2 cellular contexts compared by ENCODE assay signal in the genomic region with DNA sequence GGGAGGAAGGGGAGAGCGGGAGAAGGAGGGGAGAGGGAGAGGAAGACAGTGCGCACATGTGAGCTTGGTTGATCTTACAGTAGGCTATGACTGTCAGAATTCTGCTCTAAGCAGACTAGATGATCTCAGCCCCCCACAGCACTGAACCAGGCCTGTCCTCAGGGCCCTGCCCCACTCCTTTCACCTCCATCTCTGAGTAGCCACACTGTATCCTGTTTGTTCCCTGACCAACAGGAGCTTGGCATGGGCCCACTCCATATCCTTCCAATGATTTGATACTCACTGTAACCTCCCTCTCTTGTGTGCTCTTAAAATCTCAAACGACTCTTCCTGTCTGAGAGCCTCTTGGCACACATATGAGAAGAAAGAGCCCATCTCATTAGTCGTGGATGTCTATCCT.
TF ChIP-seq lines count a peak whose summit lies in the region.

No MANE protein-coding gene starts in this region.

TF ChIP-seq in SK-N-SH, 30 proteins besides CTCF, POLR2A, EP300 and RAD21 (continued from another document):
- TF ChIP-seq, protein P1, sequence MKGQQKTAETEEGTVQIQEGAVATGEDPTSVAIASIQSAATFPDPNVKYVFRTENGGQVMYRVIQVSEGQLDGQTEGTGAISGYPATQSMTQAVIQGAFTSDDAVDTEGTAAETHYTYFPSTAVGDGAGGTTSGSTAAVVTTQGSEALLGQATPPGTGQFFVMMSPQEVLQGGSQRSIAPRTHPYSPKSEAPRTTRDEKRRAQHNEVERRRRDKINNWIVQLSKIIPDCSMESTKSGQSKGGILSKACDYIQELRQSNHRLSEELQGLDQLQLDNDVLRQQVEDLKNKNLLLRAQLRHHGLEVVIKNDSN (IDR thresholded peaks at IDR 0.05; ENCODE audit: borderline replicate concordance, low read depth) = no peak
- no peak for TF ChIP-seq RCOR1 (IDR thresholded peaks at IDR 0.05; ENCODE audit: low read length)
- TF ChIP-seq FOSL2 (IDR thresholded peaks at IDR 0.05; ENCODE audit: borderline replicate concordance, low read depth) = no peak
- TF ChIP-seq FOXM1 (IDR thresholded peaks at IDR 0.05; ENCODE audit: low read depth) = no peak
- no peak for TF ChIP-seq SMC3 (IDR thresholded peaks at IDR 0.05; ENCODE audit: low read depth, low read length)
- TF ChIP-seq ELF1 (IDR thresholded peaks at IDR 0.05) = no peak
- no peak for TF ChIP-seq YY1 (IDR thresholded peaks at IDR 0.05; ENCODE audit: low read depth)
- no peak for TF ChIP-seq CHD2 (IDR thresholded peaks at IDR 0.05; ENCODE audit: low read length, partially characterized antibody)
- TF ChIP-seq TEAD4 (IDR thresholded peaks at IDR 0.05; ENCODE audit: borderline replicate concordance, insufficient read depth) = no peak
- TF ChIP-seq RXRA (IDR thresholded peaks at IDR 0.05; ENCODE audit: borderline replicate concordance, low read depth) = no peak
- TF ChIP-seq TCF12 (IDR thresholded peaks at IDR 0.05) = no peak
- TF ChIP-seq NRF1 (IDR thresholded peaks at IDR 0.05; ENCODE audit: low read depth, low read length) = no peak
- TF ChIP-seq FOXJ3 (CRISPR knock-in tag; IDR thresholded peaks at IDR 0.05) = no peak
- no peak for TF ChIP-seq MXI1 (IDR thresholded peaks at IDR 0.05; ENCODE audit: low read depth, low read length)
- no peak for TF ChIP-seq EZH2phosphoT487 (IDR thresholded peaks at IDR 0.05; ENCODE audit: borderline replicate concordance, low read depth)

TF ChIP-seq in SK-N-SH treated with all-trans-retinoic acid at 6 μM for 48 hours, 23 proteins besides CTCF, POLR2A, EP300 and RAD21 (continued from another document):
- TF ChIP-seq, protein P2, sequence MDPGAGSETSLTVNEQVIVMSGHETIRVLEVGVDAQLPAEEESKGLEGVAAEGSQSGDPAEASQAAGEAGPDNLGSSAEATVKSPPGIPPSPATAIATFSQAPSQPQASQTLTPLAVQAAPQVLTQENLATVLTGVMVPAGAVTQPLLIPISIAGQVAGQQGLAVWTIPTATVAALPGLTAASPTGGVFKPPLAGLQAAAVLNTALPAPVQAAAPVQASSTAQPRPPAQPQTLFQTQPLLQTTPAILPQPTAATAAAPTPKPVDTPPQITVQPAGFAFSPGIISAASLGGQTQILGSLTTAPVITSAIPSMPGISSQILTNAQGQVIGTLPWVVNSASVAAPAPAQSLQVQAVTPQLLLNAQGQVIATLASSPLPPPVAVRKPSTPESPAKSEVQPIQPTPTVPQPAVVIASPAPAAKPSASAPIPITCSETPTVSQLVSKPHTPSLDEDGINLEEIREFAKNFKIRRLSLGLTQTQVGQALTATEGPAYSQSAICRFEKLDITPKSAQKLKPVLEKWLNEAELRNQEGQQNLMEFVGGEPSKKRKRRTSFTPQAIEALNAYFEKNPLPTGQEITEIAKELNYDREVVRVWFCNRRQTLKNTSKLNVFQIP (CRISPR knock-in tag; IDR thresholded peaks at IDR 0.05; ENCODE audit: borderline replicate concordance, low read depth) = no peak
- TF ChIP-seq, protein P3, sequence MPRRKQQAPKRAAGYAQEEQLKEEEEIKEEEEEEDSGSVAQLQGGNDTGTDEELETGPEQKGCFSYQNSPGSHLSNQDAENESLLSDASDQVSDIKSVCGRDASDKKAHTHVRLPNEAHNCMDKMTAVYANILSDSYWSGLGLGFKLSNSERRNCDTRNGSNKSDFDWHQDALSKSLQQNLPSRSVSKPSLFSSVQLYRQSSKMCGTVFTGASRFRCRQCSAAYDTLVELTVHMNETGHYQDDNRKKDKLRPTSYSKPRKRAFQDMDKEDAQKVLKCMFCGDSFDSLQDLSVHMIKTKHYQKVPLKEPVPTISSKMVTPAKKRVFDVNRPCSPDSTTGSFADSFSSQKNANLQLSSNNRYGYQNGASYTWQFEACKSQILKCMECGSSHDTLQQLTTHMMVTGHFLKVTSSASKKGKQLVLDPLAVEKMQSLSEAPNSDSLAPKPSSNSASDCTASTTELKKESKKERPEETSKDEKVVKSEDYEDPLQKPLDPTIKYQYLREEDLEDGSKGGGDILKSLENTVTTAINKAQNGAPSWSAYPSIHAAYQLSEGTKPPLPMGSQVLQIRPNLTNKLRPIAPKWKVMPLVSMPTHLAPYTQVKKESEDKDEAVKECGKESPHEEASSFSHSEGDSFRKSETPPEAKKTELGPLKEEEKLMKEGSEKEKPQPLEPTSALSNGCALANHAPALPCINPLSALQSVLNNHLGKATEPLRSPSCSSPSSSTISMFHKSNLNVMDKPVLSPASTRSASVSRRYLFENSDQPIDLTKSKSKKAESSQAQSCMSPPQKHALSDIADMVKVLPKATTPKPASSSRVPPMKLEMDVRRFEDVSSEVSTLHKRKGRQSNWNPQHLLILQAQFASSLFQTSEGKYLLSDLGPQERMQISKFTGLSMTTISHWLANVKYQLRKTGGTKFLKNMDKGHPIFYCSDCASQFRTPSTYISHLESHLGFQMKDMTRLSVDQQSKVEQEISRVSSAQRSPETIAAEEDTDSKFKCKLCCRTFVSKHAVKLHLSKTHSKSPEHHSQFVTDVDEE (CRISPR knock-in tag; IDR thresholded peaks at IDR 0.05) = no peak
- TF ChIP-seq, protein P4, sequence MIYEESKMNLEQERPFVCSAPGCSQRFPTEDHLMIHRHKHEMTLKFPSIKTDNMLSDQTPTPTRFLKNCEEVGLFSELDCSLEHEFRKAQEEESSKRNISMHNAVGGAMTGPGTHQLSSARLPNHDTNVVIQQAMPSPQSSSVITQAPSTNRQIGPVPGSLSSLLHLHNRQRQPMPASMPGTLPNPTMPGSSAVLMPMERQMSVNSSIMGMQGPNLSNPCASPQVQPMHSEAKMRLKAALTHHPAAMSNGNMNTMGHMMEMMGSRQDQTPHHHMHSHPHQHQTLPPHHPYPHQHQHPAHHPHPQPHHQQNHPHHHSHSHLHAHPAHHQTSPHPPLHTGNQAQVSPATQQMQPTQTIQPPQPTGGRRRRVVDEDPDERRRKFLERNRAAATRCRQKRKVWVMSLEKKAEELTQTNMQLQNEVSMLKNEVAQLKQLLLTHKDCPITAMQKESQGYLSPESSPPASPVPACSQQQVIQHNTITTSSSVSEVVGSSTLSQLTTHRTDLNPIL (CRISPR knock-in tag; IDR thresholded peaks at IDR 0.05; ENCODE audit: low read depth) = no peak
